ENCODE assay signal across 1 cellular context in genomic region chr3:22960326-22960984, GRCh38.
A peak's percentile ranks its signal among the peaks of the same experiment; 100 is the strongest.
TF ChIP-seq lines count a peak whose summit lies in the region.

No MANE protein-coding gene starts in this region.

TF ChIP-seq in HepG2, 621 proteins besides CTCF, POLR2A, EP300 and RAD21 (continued from another document):
- TF ChIP-seq ZNF407 (CRISPR knock-in tag; IDR thresholded peaks at IDR 0.05; ENCODE audit: not compliant biosample characterization) (no peak), ZNF253 (CRISPR knock-in tag; IDR thresholded peaks at IDR 0.05; ENCODE audit: borderline replicate concordance) (no peak), ZFP36 (IDR thresholded peaks at IDR 0.05; ENCODE audit: borderline replicate concordance, low read depth, low read length, partially characterized antibody) (no peak), ARID3A (IDR thresholded peaks at IDR 0.05; ENCODE audit: low read depth, low read length) (peak; percentile 55; the same call in 1 of the 2 replicates), THRA (CRISPR knock-in tag; IDR thresholded peaks at IDR 0.05; ENCODE audit: borderline replicate concordance) (no peak), ZFY (CRISPR knock-in tag; IDR thresholded peaks at IDR 0.05) (no peak), ZSCAN25 (CRISPR knock-in tag; IDR thresholded peaks at IDR 0.05) (no peak), RELA (CRISPR knock-in tag; IDR thresholded peaks at IDR 0.05) (no peak), ZNF558 (CRISPR knock-in tag; IDR thresholded peaks at IDR 0.05; ENCODE audit: borderline replicate concordance) (no peak), SMC3 (IDR thresholded peaks at IDR 0.05; ENCODE audit: low read length) (peak; percentile 24; the same call in 1 of the 2 replicates), ATF1 (CRISPR knock-in tag; IDR thresholded peaks at IDR 0.05) (no peak), ZNF17 (CRISPR knock-in tag; IDR thresholded peaks at IDR 0.05) (no peak), STAG1 (CRISPR knock-in tag; IDR thresholded peaks at IDR 0.05) (peak; percentile 59), YY1 (IDR thresholded peaks at IDR 0.05; ENCODE audit: insufficient read depth, insufficient replicate concordance, low read depth, low read length) (no peak)
